8 cellular contexts compared by ENCODE assay signal in genomic region chr17:28371245-28372202, GRCh38. TPM values are rescaled to one million over a fixed set of nuclear protein-coding genes. Genes with fewer than 3 reads are reported as not detected.
DNase-seq lines count a peak whose midpoint lies in the region; ATAC-seq, FAIRE-seq and TF ChIP-seq lines count a peak whose summit lies in the region.

Gene SARM1 (plus strand): TSS chr17:28371694. CDS start chr17:28372033, 339 bp downstream.

- TF ChIP-seq CTCF in astrocyte of the cerebellum (IDR thresholded peaks at IDR 0.05; ENCODE audit: low read depth, low read length, missing control alignments) = no peak

- peak; percentile 89 for ATAC-seq in sciatic nerve

- in situ Hi-C loops in astrocyte of the cerebellum (cut with HindIII; ENCODE audit: low sequenced_read_pairs) = no loop called here

- no CpG with 5 or more reads among the region's 80 CpGs for WGBS in iPS DF 6.9 (ENCODE audit: insufficient coverage, insufficient read length)

- H3K4me1 ChIP-seq in iPS DF 6.9 (ENCODE audit: control insufficient read depth, insufficient read depth, low read length) = peaks cover 9% of the 10 kb centered on the region

- H3K27me3 ChIP-seq in iPS DF 6.9 (ENCODE audit: control insufficient read depth, insufficient read depth, low read length) = peaks cover 13% of the 10 kb centered on the region

- H3K9me3 ChIP-seq in iPS DF 6.9 (ENCODE audit: control insufficient read depth, insufficient read depth, low read length) = no peaks in the 10 kb centered on the region

- no peaks in the 10 kb centered on the region for H3K36me3 ChIP-seq in iPS DF 6.9 (ENCODE audit: control insufficient read depth, insufficient read depth, low read length)

- FAIRE-seq in H54 (lab: Jason Lieb, UNC) = no peak

- H3K27ac ChIP-seq in iPS DF 6.9 (ENCODE audit: low read length) = no peak within 1 kb of the TSS

- DNase-seq in EL (peak; percentile 96), H54 (ENCODE audit: insufficient read length, low spot score) (peak; percentile 93), NCI-H1105 (lab: John Stamatoyannopoulos, UW) (peak; percentile 95), T-helper 9 cell (peak; percentile 68), astrocyte of the cerebellum (ENCODE audit: low read depth) (peak; percentile 74), iPS DF 6.9 (ENCODE audit: low read depth, low spot score) (peak; percentile 88), sciatic nerve (ENCODE audit: low spot score) (peak; percentile 89), Kasumi-1 (lab: John Stamatoyannopoulos, UW) (no peak)

- intact Hi-C loops in sciatic nerve (cut with DNase I) = no loop called here

- peak within 1 kb of the TSS; percentile 66 for H3K4me3 ChIP-seq in astrocyte of the cerebellum (ENCODE audit: low read depth, low read length)
- peak within 1 kb of the TSS; percentile 61; the same call in 1 of the 2 replicates for H3K4me3 ChIP-seq in iPS DF 6.9 (ENCODE audit: low read length)

- peak; percentile 38 for TF ChIP-seq POLR2A in H54 (IDR thresholded peaks at IDR 0.05; ENCODE audit: low read depth, low read length)

RNA-seq across cellular contexts. Expression of gene SARM1, which starts in this region (rescaled TPM):
- total RNA-seq in sciatic nerve = 12.7 TPM

Comparison
In these comparisons a context has a peak if more than half of its experiments do, and no peak if none do; other contexts are left out.
1. DNase-seq: peak in EL (single experiment), H54 (single experiment), NCI-H1105 (single experiment), T-helper 9 cell (single experiment), astrocyte of the cerebellum (single experiment), iPS DF 6.9 (single experiment) and sciatic nerve (single experiment); none in Kasumi-1 (0 of 2).